Comparison of ENCODE assay signal across 8 cellular contexts in the genomic region with DNA sequence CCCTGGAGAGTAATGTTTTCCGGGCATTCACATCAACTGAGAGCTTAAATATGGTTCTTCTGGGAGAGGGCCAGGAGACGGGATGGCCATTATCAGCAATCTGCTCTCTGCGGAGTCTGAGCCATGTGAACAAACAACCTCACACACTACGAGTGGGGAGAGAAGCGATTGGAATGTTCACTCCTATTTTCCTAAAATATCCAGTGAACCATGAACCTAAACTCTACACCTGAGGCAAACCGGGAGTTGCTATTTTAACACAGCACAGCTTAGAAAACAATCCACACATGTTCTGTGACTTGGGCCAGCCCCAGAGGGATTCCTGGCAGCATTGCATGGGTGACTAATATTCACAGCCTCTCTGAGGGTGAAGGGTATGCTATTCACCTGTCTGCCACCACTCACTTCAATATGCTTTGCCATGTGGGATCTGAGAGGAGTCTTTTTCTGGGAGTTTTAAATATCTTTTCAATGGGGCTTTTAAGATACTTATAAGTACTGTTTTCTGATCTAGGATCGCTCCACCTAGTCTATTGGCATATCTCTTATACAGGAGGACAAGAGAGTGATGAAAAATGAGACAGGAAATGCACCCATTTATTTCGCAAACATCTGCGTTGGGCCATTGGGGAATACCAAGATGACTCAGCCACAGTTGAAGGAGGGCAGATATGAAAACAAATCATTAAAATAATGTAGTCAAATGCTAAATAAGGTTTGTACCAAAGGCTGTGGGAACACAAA.
DNase-seq lines count a peak whose midpoint lies in the region; ATAC-seq and TF ChIP-seq lines count a peak whose summit lies in the region.

No MANE protein-coding gene starts in this region.

- no peaks in the 10 kb centered on the region for H3K36me3 Mint-ChIP-seq in stimulated activated naive B cell treated with anti-CD40 and anti-IgM and Interleukin-4, amounts not matched to agents 10 μg/mL and 1 μg/mL and 100 μg/mL, for 72 hours

- in situ Hi-C loops in Panc1 (cut with HindIII; ENCODE audit: low pct_unique_long_range_greater_than_20kb, low sequenced_read_pairs) = no loop called here

- CTCF ChIA-PET in Panc1 (lab: Charles Lee) = no interaction called here

- DNase-seq in Ammon's horn (ENCODE audit: low spot score) (peak; percentile 17), Panc1 (ENCODE audit: low read depth, low spot score) (no peak), fibroblast of villous mesenchyme (ENCODE audit: low read depth) (peak; percentile 91), NCI-H345 (lab: John Stamatoyannopoulos, UW) (no peak), SIG-M5 (lab: John Stamatoyannopoulos, UW) (no peak)
- DNase-seq in stimulated activated naive B cell treated with anti-CD40 and anti-IgM and Interleukin-4, amounts not matched to agents 10 μg/mL and 1 μg/mL and 100 μg/mL, for 72 hours = no peak

- POLR2A ChIA-PET in Panc1 (lab: Charles Lee) = interaction anchor here (0.6 kb wide), 1 partner anchor 134 kb away, joined by 4 read pairs; no protein-coding TSS in a partner anchor

- no peaks in the 10 kb centered on the region for H3K9me3 ChIP-seq in Panc1 (ENCODE audit: control insufficient read depth, insufficient read depth, low read depth, low read length)

- H3K4me3 ChIP-seq in Panc1 (ENCODE audit: low read depth in 2 of 2, low read length in 2 of 2) (no peak overlapping the region), fibroblast of villous mesenchyme (ENCODE audit: low read depth, low read length) (no peak overlapping the region)

- no peak overlapping the region for H3K4me3 Mint-ChIP-seq in stimulated activated naive B cell treated with anti-CD40 and anti-IgM and Interleukin-4, amounts not matched to agents 10 μg/mL and 1 μg/mL and 100 μg/mL, for 72 hours

- no peak for TF ChIP-seq CTCF in Panc1 (IDR thresholded peaks at IDR 0.05)
- no peak for TF ChIP-seq CTCF in fibroblast of villous mesenchyme (IDR thresholded peaks at IDR 0.05; ENCODE audit: insufficient read depth, low read depth, low read length)

- no peaks in the 10 kb centered on the region for H3K27me3 ChIP-seq in Panc1 (ENCODE audit: control insufficient read depth, insufficient read depth, low read length)

- peaks cover 0 to 4% of the 10 kb centered on the region in 2 donors for H3K9me3 Mint-ChIP-seq in stimulated activated naive B cell treated with anti-CD40 and anti-IgM and Interleukin-4, amounts not matched to agents 10 μg/mL and 1 μg/mL and 100 μg/mL, for 72 hours

- H3K27ac Mint-ChIP-seq in stimulated activated naive B cell treated with anti-CD40 and anti-IgM and Interleukin-4, amounts not matched to agents 10 μg/mL and 1 μg/mL and 100 μg/mL, for 72 hours = no peak overlapping the region

- no peaks in the 10 kb centered on the region for H3K36me3 ChIP-seq in Panc1 (ENCODE audit: control insufficient read depth, insufficient read depth, low read length)

- no TSS peak for BruUV-seq in Panc1 (replicated peaks; lab: Mats Ljungman, UMichigan)

- intact Hi-C loops in Panc1 (cut with micrococcal nuclease; ENCODE audit: unreplicated experiment) = no loop called here

- peaks cover 7% of the 10 kb centered on the region in 2 donors for H3K4me1 Mint-ChIP-seq in stimulated activated naive B cell treated with anti-CD40 and anti-IgM and Interleukin-4, amounts not matched to agents 10 μg/mL and 1 μg/mL and 100 μg/mL, for 72 hours

- H3K4me1 ChIP-seq in Panc1 (ENCODE audit: control insufficient read depth, insufficient read depth, low read length) = no peaks in the 10 kb centered on the region; the same call in 1 of the 2 replicates

- ATAC-seq in GM18873 (IDR thresholded peaks at IDR 0.05; ENCODE audit: low FRiP score, unreplicated experiment) = peak; percentile 85
- ATAC-seq in HG03139 (IDR thresholded peaks at IDR 0.05; ENCODE audit: unreplicated experiment) = peak; percentile 73
- ATAC-seq in Panc1 = peak; percentile 84
- ATAC-seq in stimulated activated naive B cell treated with anti-CD40 and anti-IgM and Interleukin-4, amounts not matched to agents 10 μg/mL and 1 μg/mL and 100 μg/mL, for 72 hours (replicated peaks) = peak; percentile 69 to 79

- H3K27ac ChIP-seq in Panc1 (ENCODE audit: low read length) = no peak overlapping the region

- peaks cover 19 to 21% of the 10 kb centered on the region in 2 donors for H3K27me3 Mint-ChIP-seq in stimulated activated naive B cell treated with anti-CD40 and anti-IgM and Interleukin-4, amounts not matched to agents 10 μg/mL and 1 μg/mL and 100 μg/mL, for 72 hours

Comparison
In these comparisons a context has a peak if more than half of its experiments do, and no peak if none do; other contexts are left out.
1. DNase-seq: peak in Ammon's horn (single experiment) and fibroblast of villous mesenchyme (single experiment); none in Panc1 (single experiment), stimulated activated naive B cell treated with anti-CD40 and anti-IgM and Interleukin-4, amounts not matched to agents 10 μg/mL and 1 μg/mL and 100 μg/mL, for 72 hours (single experiment), NCI-H345 (single experiment) and SIG-M5 (single experiment).
2. Peak in every context shown above with its lines, with median percentiles within 50 percentile points of each other: ATAC-seq.